Comparison of ENCODE assay signal across 13 cellular contexts in the genomic region with DNA sequence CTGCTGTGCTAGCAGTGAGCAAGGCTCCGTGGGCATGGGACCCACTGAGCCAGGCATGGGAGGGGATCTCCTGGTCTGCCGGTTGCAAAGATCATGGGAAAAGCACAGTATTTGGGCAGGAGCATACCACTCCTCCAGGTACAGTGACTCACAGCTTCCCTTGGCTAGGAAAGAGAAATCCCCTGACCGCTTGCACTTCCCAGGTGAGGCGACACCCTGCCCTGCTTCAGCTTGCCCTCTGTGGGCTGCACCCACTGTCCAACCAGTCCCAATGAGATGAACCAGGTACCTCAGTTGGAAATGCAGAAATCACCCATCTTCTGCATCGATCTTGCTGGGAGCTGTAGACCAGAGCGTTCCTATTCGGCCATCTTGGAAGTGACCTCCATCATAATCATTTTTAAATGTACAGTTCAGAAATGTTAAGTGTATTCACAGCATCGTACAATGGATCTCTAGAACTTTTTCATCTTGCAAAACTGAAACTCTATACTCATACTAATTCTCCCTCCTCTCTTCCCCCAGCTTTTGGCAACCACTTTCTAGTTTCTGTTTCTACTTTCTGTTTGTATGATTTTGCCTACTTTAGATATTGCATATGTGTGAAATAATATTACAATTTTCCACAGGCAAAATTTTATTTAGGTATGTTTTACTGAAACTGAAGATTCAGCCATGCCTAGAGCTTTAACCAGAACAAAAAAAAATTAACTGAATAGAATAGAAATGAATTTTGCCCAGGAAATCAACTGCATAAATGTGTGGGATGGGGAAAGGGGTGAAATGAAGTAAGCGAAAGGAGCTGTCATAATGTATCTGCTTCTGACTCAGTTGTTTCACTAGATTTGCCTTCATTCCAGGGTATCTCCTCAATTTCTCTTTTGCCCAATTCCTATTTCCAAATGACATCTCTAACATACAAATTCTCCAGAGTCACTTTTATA.
DNase-seq lines count a peak whose midpoint lies in the region; ATAC-seq and TF ChIP-seq lines count a peak whose summit lies in the region.
"Had no signal": no experiment of that assay in that cellular context is flagged by ENCODE, and none has a peak within 500 bp of the region (broad histone marks: within the 10 kb centered on the region; RNA-seq: fewer than 3 reads in every experiment).

No MANE protein-coding gene starts in this region.

- H3K4me3 Mint-ChIP-seq in activated T-helper 17 cell treated with anti-CD3 and anti-CD28 coated beads, Interleukin-2, amount 50 U/mL, for 72 hours: peak overlapping the region; percentile 13
- no peak overlapping the region for H3K4me3 Mint-ChIP-seq in activated CD4-positive, alpha-beta memory T cell treated with anti-CD3 and anti-CD28 coated beads, Interleukin-2, amount 10 ng/mL, durations not matched to agents 7 days and 5 days

- DNase-seq in tibial nerve (ENCODE audit: low spot score in 2 of 2): no peak
- DNase-seq in left ventricle myocardium inferior: no peak
- no peak for DNase-seq in activated CD4-positive, alpha-beta memory T cell treated with anti-CD3 and anti-CD28 coated beads, Interleukin-2, amount 10 ng/mL, durations not matched to agents 7 days and 5 days
- DNase-seq: Calu3, NCI-H2081 treated with DMSO at 0.1 percent for 48 hours, stomach had no signal

- no peak overlapping the region for H3K4me3 ChIP-seq in tibial nerve
- H3K4me3 ChIP-seq in left ventricle myocardium inferior: no peak overlapping the region
- H3K4me3 ChIP-seq: gastroesophageal sphincter, stomach had no signal

- H3K4me1 Mint-ChIP-seq in activated T-helper 17 cell treated with anti-CD3 and anti-CD28 coated beads, Interleukin-2, amount 50 U/mL, for 72 hours: peaks cover 8% of the 10 kb centered on the region
- H3K4me1 Mint-ChIP-seq in activated CD4-positive, alpha-beta memory T cell treated with anti-CD3 and anti-CD28 coated beads, Interleukin-2, amount 10 ng/mL, durations not matched to agents 7 days and 5 days: peaks cover 7% of the 10 kb centered on the region

- TF ChIP-seq CTCF in tibial nerve (IDR thresholded peaks at IDR 0.05) (no peak), left ventricle myocardium inferior (IDR thresholded peaks at IDR 0.05; ENCODE audit: borderline replicate concordance) (no peak)

- no peak for TF ChIP-seq POLR2A in tibial nerve (IDR thresholded peaks at IDR 0.05)

- H3K36me3 Mint-ChIP-seq in activated T-helper 17 cell treated with anti-CD3 and anti-CD28 coated beads, Interleukin-2, amount 50 U/mL, for 72 hours (ENCODE audit: low read depth): no peaks in the 10 kb centered on the region
- H3K36me3 Mint-ChIP-seq in activated CD4-positive, alpha-beta memory T cell treated with anti-CD3 and anti-CD28 coated beads, Interleukin-2, amount 10 ng/mL, durations not matched to agents 7 days and 5 days (ENCODE audit: low read depth): no peaks in the 10 kb centered on the region

- peak; percentile 92 for ATAC-seq in GM18868 (IDR thresholded peaks at IDR 0.05; ENCODE audit: unreplicated experiment)
- peak; percentile 93 for ATAC-seq in GM21381 (IDR thresholded peaks at IDR 0.05; ENCODE audit: unreplicated experiment)
- ATAC-seq in HG03045 (IDR thresholded peaks at IDR 0.05; ENCODE audit: unreplicated experiment): peak; percentile 80
- ATAC-seq in activated T-helper 17 cell treated with anti-CD3 and anti-CD28 coated beads, Interleukin-2, amount 50 U/mL, for 72 hours (replicated peaks): peak; percentile 89
- ATAC-seq in HG02763 (IDR thresholded peaks at IDR 0.05; ENCODE audit: unreplicated experiment): no peak
- ATAC-seq: gastroesophageal sphincter had no signal

- no peak for TF ChIP-seq EP300 in tibial nerve (IDR thresholded peaks at IDR 0.05)

- intact Hi-C loops in left ventricle myocardium inferior (cut with micrococcal nuclease): no loop called here

- 89 to 91% methylated on average over 9 of the region's 9 CpGs for WGBS in tibial nerve, 2 donors

- peaks cover 0 to 6% (median 0%) of the 10 kb centered on the region in 4 donors for H3K9me3 ChIP-seq in tibial nerve
- H3K9me3 ChIP-seq in left ventricle myocardium inferior (replicated peaks): peaks cover 10% of the 10 kb centered on the region
- H3K9me3 ChIP-seq: gastroesophageal sphincter, stomach had no signal

- H3K9me3 Mint-ChIP-seq in activated T-helper 17 cell treated with anti-CD3 and anti-CD28 coated beads, Interleukin-2, amount 50 U/mL, for 72 hours: peaks cover 12% of the 10 kb centered on the region
- peaks cover 6% of the 10 kb centered on the region for H3K9me3 Mint-ChIP-seq in activated CD4-positive, alpha-beta memory T cell treated with anti-CD3 and anti-CD28 coated beads, Interleukin-2, amount 10 ng/mL, durations not matched to agents 7 days and 5 days

- H3K36me3 ChIP-seq in tibial nerve (no peaks in the 10 kb centered on the region), left ventricle myocardium inferior (no peaks in the 10 kb centered on the region)
- H3K36me3 ChIP-seq: gastroesophageal sphincter had no signal

- CTCF ChIA-PET in activated CD4-positive, alpha-beta memory T cell treated with anti-CD3 and anti-CD28 coated beads, Interleukin-2, amount 10 ng/mL, durations not matched to agents 7 days and 5 days (lab: Charles Lee): no interaction called here

- H3K4me1 ChIP-seq in tibial nerve (no peaks in the 10 kb centered on the region), left ventricle myocardium inferior (no peaks in the 10 kb centered on the region)
- H3K4me1 ChIP-seq: gastroesophageal sphincter, stomach had no signal

- H3K27me3 Mint-ChIP-seq in activated T-helper 17 cell treated with anti-CD3 and anti-CD28 coated beads, Interleukin-2, amount 50 U/mL, for 72 hours: peaks cover 26% of the 10 kb centered on the region
- peaks cover 22% of the 10 kb centered on the region for H3K27me3 Mint-ChIP-seq in activated CD4-positive, alpha-beta memory T cell treated with anti-CD3 and anti-CD28 coated beads, Interleukin-2, amount 10 ng/mL, durations not matched to agents 7 days and 5 days

- no peak overlapping the region for H3K27ac Mint-ChIP-seq in activated T-helper 17 cell treated with anti-CD3 and anti-CD28 coated beads, Interleukin-2, amount 50 U/mL, for 72 hours
- H3K27ac Mint-ChIP-seq in activated CD4-positive, alpha-beta memory T cell treated with anti-CD3 and anti-CD28 coated beads, Interleukin-2, amount 10 ng/mL, durations not matched to agents 7 days and 5 days: no peak overlapping the region
- H3K27ac Mint-ChIP-seq: activated T-helper 2 cell treated with anti-CD3 and anti-CD28 coated beads, Interferon-gamma antibody, Interleukin-2, Interleukin-4, amounts not matched to agents 10 μg/mL and 5 μg/mL and 100 μg/mL, durations not matched to agents 14 hours and 24 hours and 36 hours had no signal

- POLR2A ChIA-PET in activated CD4-positive, alpha-beta memory T cell treated with anti-CD3 and anti-CD28 coated beads, Interleukin-2, amount 10 ng/mL, durations not matched to agents 7 days and 5 days (lab: Charles Lee): no interaction called here

- H3K27ac ChIP-seq in tibial nerve (no peak overlapping the region), left ventricle myocardium inferior (replicated peaks) (no peak overlapping the region)
- H3K27ac ChIP-seq: gastroesophageal sphincter, stomach had no signal

- H3K27me3 ChIP-seq in tibial nerve (no peaks in the 10 kb centered on the region), left ventricle myocardium inferior (ENCODE audit: low read depth) (no peaks in the 10 kb centered on the region)
- H3K27me3 ChIP-seq: gastroesophageal sphincter, stomach had no signal
